In genomic region chr15:77024273-77025065, GRCh38 we compare ENCODE assay signal across 8 cellular contexts. TPM values are rescaled to one million over a fixed set of nuclear protein-coding genes. Genes with fewer than 3 reads are reported as not detected.
DNase-seq lines count a peak whose midpoint lies in the region; ATAC-seq and TF ChIP-seq lines count a peak whose summit lies in the region.

No MANE protein-coding gene starts in this region.

- WGBS in heart left ventricle, 4 donors = 29 to 35% (median 33%) methylated on average over 14 to 17 of the region's 17 CpGs

- peaks cover 22% of the 10 kb centered on the region for H3K36me3 Mint-ChIP-seq in T-cell

- peak overlapping the region in 1 of 12 donors; percentile 42 for H3K27ac ChIP-seq in heart left ventricle

- H3K4me3 Mint-ChIP-seq in T-cell = peak overlapping the region in 1 of 3 donors; percentile 19

- H3K36me3 ChIP-seq in heart left ventricle = peaks cover 0 to 22% (median 0%) of the 10 kb centered on the region in 9 donors

- no peak for TF ChIP-seq POLR2A in heart left ventricle (IDR thresholded peaks at IDR 0.05)

- no peaks in the 10 kb centered on the region for H3K9me3 ChIP-seq in heart left ventricle

- TF ChIP-seq EP300 in Ishikawa (IDR thresholded peaks at IDR 0.05; ENCODE audit: borderline replicate concordance) = no peak

- H3K27me3 ChIP-seq in heart left ventricle = no peaks in the 10 kb centered on the region

- intact Hi-C loops in heart left ventricle (cut with DNase I) = loop anchor here in 9 of 10 donors (5.0 to 10.0 kb wide), 5 partner anchors 52 to 523 kb away; no protein-coding TSS in a partner anchor

- CTCF ChIA-PET in T-cell (lab: Charles Lee) = interaction anchor here (0.8 to 2.9 kb wide), 8 partner anchors 11 to 519 kb away, joined by 3 to 15 read pairs (median 4); partner anchors contain the start of gene PSTPIP1 (in 1 of the 2)

- H3K4me3 ChIP-seq in heart left ventricle = no peak overlapping the region

- ATAC-seq in T-cell (replicated peaks in 1 of 4) = peak; percentile 33 to 56 (median 46)
- peak; percentile 22 to 48 (median 40) for ATAC-seq in heart left ventricle
- no peak for ATAC-seq in GM18858 (IDR thresholded peaks at IDR 0.05; ENCODE audit: unreplicated experiment)
- no peak for ATAC-seq in HG02571 (IDR thresholded peaks at IDR 0.05; ENCODE audit: unreplicated experiment)

- POLR2A ChIA-PET in T-cell (lab: Charles Lee) = no interaction called here

- H3K4me1 ChIP-seq in heart left ventricle = peaks cover 0 to 41% (median 19%) of the 10 kb centered on the region in 12 donors

- DNase-seq in DMS114 treated with DMSO at 0.1 percent for 48 hours (lab: John Stamatoyannopoulos, UW; ENCODE audit: unreplicated experiment) (peak; percentile 20), T-cell (peak in 31 of 34 experiments; percentile 37 to 70 (median 54)), heart left ventricle (peak; percentile 60 to 84 (median 69)), renal cortical epithelial cell (ENCODE audit: low read depth) (peak; percentile 9)
- peak; percentile 41 for DNase-seq in activated naive CD8-positive, alpha-beta T cell treated with anti-CD3 and anti-CD28 coated beads, Interleukin-2, amount 50 U/mL, for 16 hours (ENCODE audit: low read depth, low spot score)

- TF ChIP-seq CTCF in heart left ventricle (IDR thresholded peaks at IDR 0.05) = peak; percentile 92 to 98 (median 96)

- no peaks in the 10 kb centered on the region for H3K9me3 Mint-ChIP-seq in T-cell

- peak; percentile 79 for TF ChIP-seq RAD21 in Ishikawa (IDR thresholded peaks at IDR 0.05; ENCODE audit: low read depth)

- H3K27me3 Mint-ChIP-seq in T-cell = no peaks in the 10 kb centered on the region

- H3K4me1 Mint-ChIP-seq in T-cell = peaks cover 46 to 55% (median 49%) of the 10 kb centered on the region in 3 donors

- peak overlapping the region; percentile 71 to 91 for H3K27ac Mint-ChIP-seq in T-cell

TF ChIP-seq in Ishikawa, 13 proteins besides CTCF, POLR2A, EP300 and RAD21:
- TF ChIP-seq USF1 (IDR thresholded peaks at IDR 0.05) = no peak
- TF ChIP-seq NFIC (IDR thresholded peaks at IDR 0.05) = no peak
- no peak for TF ChIP-seq ZBTB7A (IDR thresholded peaks at IDR 0.05; ENCODE audit: low read depth)
- no peak for TF ChIP-seq REST (IDR thresholded peaks at IDR 0.05; ENCODE audit: low read depth)
- no peak for TF ChIP-seq TEAD4 (IDR thresholded peaks at IDR 0.05)
- no peak for TF ChIP-seq CEBPB (IDR thresholded peaks at IDR 0.05)
- TF ChIP-seq TAF1 (IDR thresholded peaks at IDR 0.05; ENCODE audit: low read depth) = no peak

RNA-seq across cellular contexts. Expression of gene PSTPIP1, which starts 29.5 kb away (rescaled TPM):
- total RNA-seq in T-cell (100 to 1,000 TPM; 110 to 231 (median 180) TPM), heart left ventricle (10 to 100 TPM in 2 of 9 donors, 1 to 10 TPM in 7; 1.3 to 17.2 (median 2.9) TPM), renal cortical epithelial cell (not detected in 2 replicates)
- 1 to 10 TPM; 2.9 to 3.2 TPM for polyA plus RNA-seq in heart left ventricle

RNA-seq across cellular contexts. Expression of gene TSPAN3, which starts 46.4 kb away (rescaled TPM):
- 10 to 100 TPM; 12.7 to 26.3 (median 25.0) TPM for total RNA-seq in T-cell
- 100 to 1,000 TPM in 8 of 9 donors, 10 to 100 TPM in 1; 90.4 to 218 (median 133) TPM for total RNA-seq in heart left ventricle
- polyA plus RNA-seq in heart left ventricle = 100 to 1,000 TPM in 1 of 2 donors, 10 to 100 TPM in 1; 58.1 to 247 TPM
- total RNA-seq in renal cortical epithelial cell = 327 and 533 TPM in 2 replicates

Comparison
In these comparisons a context has a peak if more than half of its experiments do, and no peak if none do; other contexts are left out.
1. DNase-seq: peak in every context shown above with its lines; median percentile 69 in heart left ventricle; 54 in T-cell; 41 in activated naive CD8-positive, alpha-beta T cell treated with anti-CD3 and anti-CD28 coated beads, Interleukin-2, amount 50 U/mL, for 16 hours; 20 in DMS114 treated with DMSO at 0.1 percent for 48 hours; 9 in renal cortical epithelial cell.
2. ATAC-seq: peak in T-cell (4 of 4) and heart left ventricle (4 of 4); none in GM18858 (single experiment) and HG02571 (single experiment).
3. RNA of gene PSTPIP1, which starts 29.5 kb away (total RNA-seq): 110 to 231 TPM in T-cell; 1.3 to 17.2 TPM in heart left ventricle and not detected in renal cortical epithelial cell; every median in the first group is over 4 times any median in the second.